ENCODE assay signal across 1 cellular context in the genomic region with DNA sequence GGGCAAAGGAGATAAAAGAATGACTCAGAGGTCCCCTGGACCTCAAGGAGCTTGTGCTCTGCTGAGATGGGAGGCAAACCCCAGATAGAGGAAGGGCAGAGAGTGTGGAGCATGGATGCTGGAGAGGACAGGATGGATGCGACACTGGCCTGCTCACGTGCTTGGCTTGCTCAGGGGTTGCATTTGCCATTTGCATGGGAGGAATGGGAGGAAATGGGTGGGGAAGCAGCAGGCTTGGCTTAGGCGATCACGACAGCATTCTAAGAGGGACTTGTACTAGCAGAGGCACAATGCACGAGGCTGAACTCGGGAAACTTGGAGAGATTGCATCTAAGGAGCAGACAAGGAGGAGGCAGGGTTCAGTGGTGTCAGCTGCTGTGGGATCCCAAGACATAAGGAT.
TF ChIP-seq lines count a peak whose summit lies in the region.

No MANE protein-coding gene starts in this region.

TF ChIP-seq in WTC11, 78 proteins besides CTCF, POLR2A, EP300 and RAD21 (continued from another document):
- no peak for TF ChIP-seq AR (CRISPR knock-in tag; IDR thresholded peaks at IDR 0.05)
- TF ChIP-seq ARID4B (CRISPR knock-in tag; IDR thresholded peaks at IDR 0.05; ENCODE audit: borderline replicate concordance) = no peak
- no peak for TF ChIP-seq ZNF219 (CRISPR knock-in tag; IDR thresholded peaks at IDR 0.05; ENCODE audit: borderline replicate concordance)
- no peak for TF ChIP-seq E2F5 (CRISPR knock-in tag; IDR thresholded peaks at IDR 0.05)
- TF ChIP-seq NR2C2 (CRISPR knock-in tag; IDR thresholded peaks at IDR 0.05) = no peak
- TF ChIP-seq SMAD3 (CRISPR knock-in tag; IDR thresholded peaks at IDR 0.05; ENCODE audit: borderline replicate concordance) = no peak
- TF ChIP-seq, protein P1, sequence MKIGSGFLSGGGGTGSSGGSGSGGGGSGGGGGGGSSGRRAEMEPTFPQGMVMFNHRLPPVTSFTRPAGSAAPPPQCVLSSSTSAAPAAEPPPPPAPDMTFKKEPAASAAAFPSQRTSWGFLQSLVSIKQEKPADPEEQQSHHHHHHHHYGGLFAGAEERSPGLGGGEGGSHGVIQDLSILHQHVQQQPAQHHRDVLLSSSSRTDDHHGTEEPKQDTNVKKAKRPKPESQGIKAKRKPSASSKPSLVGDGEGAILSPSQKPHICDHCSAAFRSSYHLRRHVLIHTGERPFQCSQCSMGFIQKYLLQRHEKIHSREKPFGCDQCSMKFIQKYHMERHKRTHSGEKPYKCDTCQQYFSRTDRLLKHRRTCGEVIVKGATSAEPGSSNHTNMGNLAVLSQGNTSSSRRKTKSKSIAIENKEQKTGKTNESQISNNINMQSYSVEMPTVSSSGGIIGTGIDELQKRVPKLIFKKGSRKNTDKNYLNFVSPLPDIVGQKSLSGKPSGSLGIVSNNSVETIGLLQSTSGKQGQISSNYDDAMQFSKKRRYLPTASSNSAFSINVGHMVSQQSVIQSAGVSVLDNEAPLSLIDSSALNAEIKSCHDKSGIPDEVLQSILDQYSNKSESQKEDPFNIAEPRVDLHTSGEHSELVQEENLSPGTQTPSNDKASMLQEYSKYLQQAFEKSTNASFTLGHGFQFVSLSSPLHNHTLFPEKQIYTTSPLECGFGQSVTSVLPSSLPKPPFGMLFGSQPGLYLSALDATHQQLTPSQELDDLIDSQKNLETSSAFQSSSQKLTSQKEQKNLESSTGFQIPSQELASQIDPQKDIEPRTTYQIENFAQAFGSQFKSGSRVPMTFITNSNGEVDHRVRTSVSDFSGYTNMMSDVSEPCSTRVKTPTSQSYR (CRISPR knock-in tag; IDR thresholded peaks at IDR 0.05) = no peak
- TF ChIP-seq CREM (CRISPR knock-in tag; IDR thresholded peaks at IDR 0.05) = no peak
- no peak for TF ChIP-seq ZNF232 (CRISPR knock-in tag; IDR thresholded peaks at IDR 0.05)
- TF ChIP-seq, protein P2, sequence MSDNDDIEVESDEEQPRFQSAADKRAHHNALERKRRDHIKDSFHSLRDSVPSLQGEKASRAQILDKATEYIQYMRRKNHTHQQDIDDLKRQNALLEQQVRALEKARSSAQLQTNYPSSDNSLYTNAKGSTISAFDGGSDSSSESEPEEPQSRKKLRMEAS (CRISPR knock-in tag; IDR thresholded peaks at IDR 0.05) = no peak
- TF ChIP-seq, protein P3, sequence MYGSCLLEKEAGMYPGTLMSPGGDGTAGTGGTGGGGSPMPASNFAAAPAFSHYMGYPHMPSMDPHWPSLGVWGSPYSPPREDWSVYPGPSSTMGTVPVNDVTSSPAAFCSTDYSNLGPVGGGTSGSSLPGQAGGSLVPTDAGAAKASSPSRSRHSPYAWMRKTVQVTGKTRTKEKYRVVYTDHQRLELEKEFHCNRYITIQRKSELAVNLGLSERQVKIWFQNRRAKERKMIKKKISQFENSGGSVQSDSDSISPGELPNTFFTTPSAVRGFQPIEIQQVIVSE (CRISPR knock-in tag; IDR thresholded peaks at IDR 0.05; ENCODE audit: borderline replicate concordance) = no peak
- no peak for TF ChIP-seq ATF6 (CRISPR knock-in tag; IDR thresholded peaks at IDR 0.05)
- no peak for TF ChIP-seq ZNF138 (CRISPR knock-in tag; conservative IDR thresholded peaks at IDR 0.05)
